29 cellular contexts compared by ENCODE assay signal in genomic region chr10:67868132-67868531, GRCh38.
"Had no signal": no experiment of that assay in that cellular context is flagged by ENCODE, and none has a peak within 500 bp of the region (broad histone marks: within the 10 kb centered on the region; RNA-seq: fewer than 3 reads in every experiment).

No MANE protein-coding gene starts in this region.

- DNase-seq: stimulated activated CD4-positive, alpha-beta T cell treated with anti-CD3 and anti-CD28 coated beads, Interleukin-2, amount 100 ng/mL, for 48 hours; stimulated activated CD4-positive, alpha-beta T cell treated with anti-CD3 and anti-CD28 coated beads, Interleukin-4, amount 100 ng/mL, for 1 hour; stimulated activated CD4-positive, alpha-beta T cell treated with anti-CD3 and anti-CD28 coated beads, Interleukin-4, amount 100 ng/mL, for 24 hours; stimulated activated CD4-positive, alpha-beta T cell treated with anti-CD3 and anti-CD28 coated beads, Interleukin-4, amount 100 ng/mL, for 4 hours; stimulated activated CD8-positive, alpha-beta memory T cell treated with anti-CD3 and anti-CD28 coated beads, Interleukin-4, amount 100 ng/mL, for 48 hours; stimulated activated naive B cell treated with anti-CD40 and anti-IgM and Interleukin-4, amounts not matched to agents 10 μg/mL and 1 μg/mL and 100 μg/mL, for 72 hours; stimulated activated naive CD4-positive, alpha-beta T cell; stimulated activated naive CD4-positive, alpha-beta T cell treated with Interleukin-2 at 50 U/mL for 16 hours; stimulated activated naive CD8-positive, alpha-beta T cell treated with anti-CD3 and anti-CD28 coated beads, Interleukin-15, amount 100 ng/mL, for 72 hours; stimulated activated naive CD8-positive, alpha-beta T cell treated with anti-CD3 and anti-CD28 coated beads, Interleukin-15, Interleukin-2, amounts not matched to agents 100 U/mL and 50 U/mL, for 24 hours; stomach; substantia nigra; testis; thyroid gland; tibial artery; transverse colon; trophoblast cell; upper lobe of left lung; upper lobe of right lung; uterus had no signal

- H3K27ac ChIP-seq: stomach, suprapubic skin, testis, thoracic aorta, thyroid gland, tibial artery, tibial nerve, transverse colon, upper lobe of left lung, upper lobe of right lung, uterus, vagina had no signal

- ATAC-seq: stimulated activated effector memory CD8-positive, alpha-beta T cell treated with anti-CD3 and anti-CD28 coated beads, Interleukin-12 subunit alpha, Interleukin-12 subunit beta, amount 100 ng/mL, for 72 hours; stimulated activated memory B cell treated with anti-CD40 and anti-IgM and Interleukin-4, amounts not matched to agents 10 μg/mL and 1 μg/mL and 100 μg/mL, for 72 hours; stimulated activated naive B cell treated with anti-CD40 and anti-IgM and Interleukin-4, amounts not matched to agents 10 μg/mL and 1 μg/mL and 100 μg/mL, for 72 hours; stimulated activated naive CD8-positive, alpha-beta T cell treated with anti-CD3 and anti-CD28 coated beads, Interleukin-15, amount 100 ng/mL, for 72 hours; stimulated activated naive CD8-positive, alpha-beta T cell treated with anti-CD3 and anti-CD28 coated beads, Interleukin-15, Interleukin-2, amounts not matched to agents 100 U/mL and 50 U/mL, for 24 hours; upper lobe of right lung had no signal

- H3K4me1 ChIP-seq: stomach, suprapubic skin, testis, thyroid gland, tibial artery, tibial nerve, transverse colon, upper lobe of left lung, upper lobe of right lung, uterus, vagina had no signal

- H3K4me3 Mint-ChIP-seq: stimulated activated effector memory CD8-positive, alpha-beta T cell treated with anti-CD3 and anti-CD28 coated beads, Interleukin-12 subunit alpha, Interleukin-12 subunit beta, amount 100 ng/mL, for 72 hours; stimulated activated memory B cell treated with anti-CD40 and anti-IgM and Interleukin-4, amounts not matched to agents 10 μg/mL and 1 μg/mL and 100 μg/mL, for 72 hours; stimulated activated naive B cell treated with anti-CD40 and anti-IgM and Interleukin-4, amounts not matched to agents 10 μg/mL and 1 μg/mL and 100 μg/mL, for 72 hours; stimulated activated naive CD8-positive, alpha-beta T cell treated with anti-CD3 and anti-CD28 coated beads, Interleukin-15, amount 100 ng/mL, for 72 hours; stimulated activated naive CD8-positive, alpha-beta T cell treated with anti-CD3 and anti-CD28 coated beads, Interleukin-15, Interleukin-2, amounts not matched to agents 100 ng/mL and 50 ng/mL, for 24 hours; type B pancreatic cell had no signal

- H3K36me3 ChIP-seq: stomach, suprapubic skin, thoracic aorta, thyroid gland, tibial artery, tibial nerve, transverse colon, upper lobe of left lung, upper lobe of right lung, uterus, vagina had no signal

- H3K9me3 ChIP-seq: stomach, suprapubic skin, testis, thoracic aorta, thyroid gland, tibial artery, tibial nerve, transverse colon, upper lobe of left lung, upper lobe of right lung, uterus, vagina had no signal

- H3K4me1 Mint-ChIP-seq: stimulated activated effector memory CD8-positive, alpha-beta T cell treated with anti-CD3 and anti-CD28 coated beads, Interleukin-12 subunit alpha, Interleukin-12 subunit beta, amount 100 ng/mL, for 72 hours; stimulated activated naive CD8-positive, alpha-beta T cell treated with anti-CD3 and anti-CD28 coated beads, Interleukin-15, amount 100 ng/mL, for 72 hours had no signal

- H3K27ac Mint-ChIP-seq: stimulated activated effector memory CD8-positive, alpha-beta T cell treated with anti-CD3 and anti-CD28 coated beads, Interleukin-12 subunit alpha, Interleukin-12 subunit beta, amount 100 ng/mL, for 72 hours; stimulated activated memory B cell treated with anti-CD40 and anti-IgM and Interleukin-4, amounts not matched to agents 10 μg/mL and 1 μg/mL and 100 μg/mL, for 72 hours; stimulated activated naive B cell treated with anti-CD40 and anti-IgM and Interleukin-4, amounts not matched to agents 10 μg/mL and 1 μg/mL and 100 μg/mL, for 72 hours; stimulated activated naive CD8-positive, alpha-beta T cell treated with anti-CD3 and anti-CD28 coated beads, Interleukin-15, amount 100 ng/mL, for 72 hours; stimulated activated naive CD8-positive, alpha-beta T cell treated with anti-CD3 and anti-CD28 coated beads, Interleukin-15, Interleukin-2, amounts not matched to agents 100 ng/mL and 50 ng/mL, for 24 hours; type B pancreatic cell had no signal

- H3K9me3 Mint-ChIP-seq: stimulated activated effector memory CD8-positive, alpha-beta T cell treated with anti-CD3 and anti-CD28 coated beads, Interleukin-12 subunit alpha, Interleukin-12 subunit beta, amount 100 ng/mL, for 72 hours; stimulated activated memory B cell treated with anti-CD40 and anti-IgM and Interleukin-4, amounts not matched to agents 10 μg/mL and 1 μg/mL and 100 μg/mL, for 72 hours; stimulated activated naive B cell treated with anti-CD40 and anti-IgM and Interleukin-4, amounts not matched to agents 10 μg/mL and 1 μg/mL and 100 μg/mL, for 72 hours; stimulated activated naive CD8-positive, alpha-beta T cell treated with anti-CD3 and anti-CD28 coated beads, Interleukin-15, amount 100 ng/mL, for 72 hours; stimulated activated naive CD8-positive, alpha-beta T cell treated with anti-CD3 and anti-CD28 coated beads, Interleukin-15, Interleukin-2, amounts not matched to agents 100 ng/mL and 50 ng/mL, for 24 hours; type B pancreatic cell had no signal

- FAIRE-seq: urothelium cell line had no signal

- H3K27me3 Mint-ChIP-seq: stimulated activated memory B cell treated with anti-CD40 and anti-IgM and Interleukin-4, amounts not matched to agents 10 μg/mL and 1 μg/mL and 100 μg/mL, for 72 hours; stimulated activated naive B cell treated with anti-CD40 and anti-IgM and Interleukin-4, amounts not matched to agents 10 μg/mL and 1 μg/mL and 100 μg/mL, for 72 hours; stimulated activated naive CD8-positive, alpha-beta T cell treated with anti-CD3 and anti-CD28 coated beads, Interleukin-15, amount 100 ng/mL, for 72 hours; stimulated activated naive CD8-positive, alpha-beta T cell treated with anti-CD3 and anti-CD28 coated beads, Interleukin-15, Interleukin-2, amounts not matched to agents 100 ng/mL and 50 ng/mL, for 24 hours; type B pancreatic cell had no signal

- H3K4me3 ChIP-seq: stomach, suprapubic skin, testis, thoracic aorta, thyroid gland, tibial artery, tibial nerve, transverse colon, upper lobe of left lung, upper lobe of right lung, uterus, vagina had no signal

- H3K27me3 ChIP-seq: stomach, suprapubic skin, testis, thyroid gland, tibial artery, tibial nerve, transverse colon, upper lobe of left lung, upper lobe of right lung, uterus, vagina had no signal

- H3K36me3 Mint-ChIP-seq: stimulated activated effector memory CD8-positive, alpha-beta T cell treated with anti-CD3 and anti-CD28 coated beads, Interleukin-12 subunit alpha, Interleukin-12 subunit beta, amount 100 ng/mL, for 72 hours; stimulated activated memory B cell treated with anti-CD40 and anti-IgM and Interleukin-4, amounts not matched to agents 10 μg/mL and 1 μg/mL and 100 μg/mL, for 72 hours; stimulated activated naive B cell treated with anti-CD40 and anti-IgM and Interleukin-4, amounts not matched to agents 10 μg/mL and 1 μg/mL and 100 μg/mL, for 72 hours; type B pancreatic cell had no signal
